ENCODE assay signal across 17 cellular contexts in genomic region chr2:120289221-120289906, GRCh38. TPM values are rescaled to one million over a fixed set of nuclear protein-coding genes. Genes with fewer than 3 reads are reported as not detected.
A peak's percentile ranks its signal among the peaks of the same experiment; 100 is the strongest.
DNase-seq lines count a peak whose midpoint lies in the region; ATAC-seq and TF ChIP-seq lines count a peak whose summit lies in the region.
"Had no signal": no experiment of that assay in that cellular context is flagged by ENCODE, and none has a peak within 500 bp of the region (broad histone marks: within the 10 kb centered on the region; RNA-seq: fewer than 3 reads in every experiment).

No MANE protein-coding gene starts in this region.

- peaks cover 75% of the 10 kb centered on the region for H3K4me1 Mint-ChIP-seq in T-helper 1 cell treated with Interleukin-12 subunit alpha and Interleukin-12 subunit beta and Interleukin-4 antibody, amounts not matched to agents 30 μg/mL and 1 μg/mL, for 36 hours (ENCODE audit: low read depth)
- peaks cover 27 to 62% of the 10 kb centered on the region in 2 donors for H3K4me1 Mint-ChIP-seq in stimulated activated naive B cell treated with anti-CD40 and anti-IgM and Interleukin-4, amounts not matched to agents 10 μg/mL and 1 μg/mL and 100 μg/mL, for 72 hours
- peaks cover 40% of the 10 kb centered on the region for H3K4me1 Mint-ChIP-seq in mesothelial cell of epicardium

- peaks cover 72% of the 10 kb centered on the region for H3K36me3 Mint-ChIP-seq in T-helper 1 cell treated with Interleukin-12 subunit alpha and Interleukin-12 subunit beta and Interleukin-4 antibody, amounts not matched to agents 30 μg/mL and 1 μg/mL, for 36 hours (ENCODE audit: low read depth)
- peaks cover 58 to 59% of the 10 kb centered on the region in 2 donors for H3K36me3 Mint-ChIP-seq in stimulated activated naive B cell treated with anti-CD40 and anti-IgM and Interleukin-4, amounts not matched to agents 10 μg/mL and 1 μg/mL and 100 μg/mL, for 72 hours
- peaks cover 25% of the 10 kb centered on the region for H3K36me3 Mint-ChIP-seq in mesothelial cell of epicardium

- H3K27me3 Mint-ChIP-seq in T-helper 1 cell treated with Interleukin-12 subunit alpha and Interleukin-12 subunit beta and Interleukin-4 antibody, amounts not matched to agents 30 μg/mL and 1 μg/mL, for 36 hours (ENCODE audit: low read depth) = no peaks in the 10 kb centered on the region
- no peaks in the 10 kb centered on the region for H3K27me3 Mint-ChIP-seq in stimulated activated naive B cell treated with anti-CD40 and anti-IgM and Interleukin-4, amounts not matched to agents 10 μg/mL and 1 μg/mL and 100 μg/mL, for 72 hours
- no peaks in the 10 kb centered on the region for H3K27me3 Mint-ChIP-seq in mesothelial cell of epicardium (ENCODE audit: low read depth)

- peak; percentile 32 for TF ChIP-seq CTCF in fibroblast of pulmonary artery (IDR thresholded peaks at IDR 0.05; ENCODE audit: low read length, missing control alignments)
- TF ChIP-seq CTCF in mesothelial cell of epicardium (IDR thresholded peaks at IDR 0.05; ENCODE audit: unreplicated experiment) = no peak

- peak overlapping the region; percentile 39 for H3K27ac Mint-ChIP-seq in T-helper 1 cell treated with Interleukin-12 subunit alpha and Interleukin-12 subunit beta and Interleukin-4 antibody, amounts not matched to agents 30 μg/mL and 1 μg/mL, for 36 hours
- peak overlapping the region; percentile 68 for H3K27ac Mint-ChIP-seq in stimulated activated naive B cell treated with anti-CD40 and anti-IgM and Interleukin-4, amounts not matched to agents 10 μg/mL and 1 μg/mL and 100 μg/mL, for 72 hours
- no peak overlapping the region for H3K27ac Mint-ChIP-seq in mesothelial cell of epicardium

- peaks cover 3% of the 10 kb centered on the region for H3K9me3 Mint-ChIP-seq in T-helper 1 cell treated with Interleukin-12 subunit alpha and Interleukin-12 subunit beta and Interleukin-4 antibody, amounts not matched to agents 30 μg/mL and 1 μg/mL, for 36 hours
- H3K9me3 Mint-ChIP-seq in stimulated activated naive B cell treated with anti-CD40 and anti-IgM and Interleukin-4, amounts not matched to agents 10 μg/mL and 1 μg/mL and 100 μg/mL, for 72 hours = no peaks in the 10 kb centered on the region
- H3K9me3 Mint-ChIP-seq in mesothelial cell of epicardium = no peaks in the 10 kb centered on the region

- H3K4me3 ChIP-seq in fibroblast of pulmonary artery (replicated peaks; ENCODE audit: low read depth, low read length) = no peak overlapping the region
- H3K4me3 ChIP-seq: body of pancreas, lower lobe of right lung, thoracic aorta had no signal

- in situ Hi-C loops in SK-MEL-5 (cut with HindIII; ENCODE audit: low pct_unique_long_range_greater_than_20kb, low sequenced_read_pairs) = no loop called here

- DNase-seq in T-helper 1 cell = no peak
- DNase-seq in SK-MEL-5 (ENCODE audit: low read depth, low spot score) = peak; percentile 39
- DNase-seq in fibroblast of pulmonary artery (ENCODE audit: low read depth) = peak; percentile 19
- no peak for DNase-seq in stimulated activated naive B cell treated with anti-CD40 and anti-IgM and Interleukin-4, amounts not matched to agents 10 μg/mL and 1 μg/mL and 100 μg/mL, for 72 hours
- no peak for DNase-seq in DMS79 (lab: John Stamatoyannopoulos, UW)
- no peak for DNase-seq in mesothelial cell of epicardium (ENCODE audit: low spot score in 2 of 2, unreplicated experiment in 2 of 2)
- DNase-seq: body of pancreas, GOT3, lower lobe of right lung, NCI-H2029, NCI-H82, small intestine had no signal

- no peak overlapping the region for H3K4me3 Mint-ChIP-seq in T-helper 1 cell treated with Interleukin-12 subunit alpha and Interleukin-12 subunit beta and Interleukin-4 antibody, amounts not matched to agents 30 μg/mL and 1 μg/mL, for 36 hours
- H3K4me3 Mint-ChIP-seq in stimulated activated naive B cell treated with anti-CD40 and anti-IgM and Interleukin-4, amounts not matched to agents 10 μg/mL and 1 μg/mL and 100 μg/mL, for 72 hours = peak overlapping the region in 1 of 2 donors; percentile 15
- no peak overlapping the region for H3K4me3 Mint-ChIP-seq in mesothelial cell of epicardium

- ATAC-seq in stimulated activated naive B cell treated with anti-CD40 and anti-IgM and Interleukin-4, amounts not matched to agents 10 μg/mL and 1 μg/mL and 100 μg/mL, for 72 hours (replicated peaks) = no peak
- ATAC-seq in HG02763 (IDR thresholded peaks at IDR 0.05; ENCODE audit: unreplicated experiment) = no peak
- ATAC-seq: activated CD4-positive, CD25-positive, alpha-beta regulatory T cell treated with anti-CD3 and anti-CD28 coated beads, Interleukin-2, amount 50 U/mL, for 24 hours; body of pancreas; lower lobe of right lung; Right ventricle myocardium inferior had no signal

RNA-seq across cellular contexts. Expression of gene RALB, which starts 36.7 kb away (rescaled TPM):
- total RNA-seq in SK-MEL-5 (2014; rRNA removed; shearing (Covaris generic)) = 31.5 and 33.5 TPM in 2 replicates
- 30.7 and 33.8 TPM in 2 replicates for polyA plus RNA-seq in SK-MEL-5 (2015; cell fraction: cytosol; rRNA removed)
- 7.5 and 11.1 TPM in 2 replicates for polyA plus RNA-seq in SK-MEL-5 (2015; cell fraction: nucleus; rRNA removed)
- total RNA-seq in mesothelial cell of epicardium = 25.1 to 25.9 TPM (median 25.3 TPM) in 3 replicates

RNA-seq across cellular contexts. Expression of gene INHBB, which starts 56.6 kb away (rescaled TPM):
- not detected in 2 replicates for total RNA-seq in SK-MEL-5 (2014; rRNA removed; shearing (Covaris generic))
- polyA plus RNA-seq in SK-MEL-5 (2015; cell fraction: cytosol; rRNA removed) = not detected in 2 replicates
- polyA plus RNA-seq in SK-MEL-5 (2015; cell fraction: nucleus; rRNA removed) = not detected in 2 replicates
- total RNA-seq in mesothelial cell of epicardium = not detected in 3 replicates

Comparison
In these comparisons a context has a peak if more than half of its experiments do, and no peak if none do; other contexts are left out.
1. DNase-seq: peak in SK-MEL-5 (single experiment) and fibroblast of pulmonary artery (single experiment); none in T-helper 1 cell (0 of 5), stimulated activated naive B cell treated with anti-CD40 and anti-IgM and Interleukin-4, amounts not matched to agents 10 μg/mL and 1 μg/mL and 100 μg/mL, for 72 hours (single experiment), DMS79 (single experiment) and mesothelial cell of epicardium (0 of 2).